In genomic region chr15:92098869-92099268, GRCh38 we compare ENCODE assay signal across 16 cellular contexts.
DNase-seq lines count a peak whose midpoint lies in the region; ATAC-seq and TF ChIP-seq lines count a peak whose summit lies in the region.
"Had no signal": no experiment of that assay in that cellular context is flagged by ENCODE, and none has a peak within 500 bp of the region (broad histone marks: within the 10 kb centered on the region; RNA-seq: fewer than 3 reads in every experiment).

No MANE protein-coding gene starts in this region.

- TF ChIP-seq CTCF in AG09309 (IDR thresholded peaks at IDR 0.05; ENCODE audit: control insufficient read depth, insufficient read depth, low read depth, low read length, missing control alignments): peak; percentile 24

- DNase-seq in AG09309 (ENCODE audit: low read depth) (no peak), NCI-H524 treated with DMSO at 0.1 percent for 48 hours (lab: John Stamatoyannopoulos, UW) (peak; percentile 67), globus pallidus (ENCODE audit: low spot score) (peak; percentile 84), medulla oblongata (ENCODE audit: extremely low spot score) (peak; percentile 81), DMS79 treated with DMSO at 0.1 percent for 48 hours (lab: John Stamatoyannopoulos, UW) (no peak), NCI-H2029 (lab: John Stamatoyannopoulos, UW) (no peak)
- DNase-seq: ACHN; activated naive CD4-positive, alpha-beta T cell treated with anti-CD3 and anti-CD28 coated beads for 36 hours; Calu3; NCI-H1048; NCI-H345; OCI-M1 had no signal

- ATAC-seq in HG03139 (IDR thresholded peaks at IDR 0.05; ENCODE audit: unreplicated experiment) (no peak), GM21786 (IDR thresholded peaks at IDR 0.05; ENCODE audit: unreplicated experiment) (no peak)

- H3K4me3 ChIP-seq in AG09309 (ENCODE audit: control insufficient read depth, low read depth, low read length): no peak overlapping the region
- H3K4me3 ChIP-seq: breast epithelium, smooth muscle cell had no signal

Comparison
In these comparisons a context has a peak if more than half of its experiments do, and no peak if none do; other contexts are left out.
1. DNase-seq: peak in NCI-H524 treated with DMSO at 0.1 percent for 48 hours (single experiment), globus pallidus (single experiment) and medulla oblongata (single experiment); none in AG09309 (single experiment), DMS79 treated with DMSO at 0.1 percent for 48 hours (single experiment) and NCI-H2029 (single experiment).